15 cellular contexts compared by ENCODE assay signal in the genomic region with DNA sequence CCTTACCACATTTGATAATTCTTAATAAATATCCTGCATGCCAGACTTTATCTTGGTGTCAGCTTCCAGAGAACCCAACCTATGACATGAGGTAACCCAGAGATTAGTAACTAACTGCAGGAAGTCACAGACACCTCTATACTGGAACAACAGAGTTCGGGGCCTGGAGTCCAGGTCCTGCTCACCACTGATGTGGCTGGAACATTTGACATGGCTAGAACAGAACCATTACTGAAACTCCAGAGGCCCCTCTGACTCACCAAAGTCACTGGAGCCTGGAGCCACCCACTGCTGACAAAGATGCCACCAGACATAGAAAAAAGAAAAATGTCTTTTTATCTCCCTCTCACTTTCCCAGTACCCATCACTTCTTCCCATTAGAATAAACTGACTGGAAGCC.
DNase-seq lines count a peak whose midpoint lies in the region; ATAC-seq and TF ChIP-seq lines count a peak whose summit lies in the region.
"Had no signal": no experiment of that assay in that cellular context is flagged by ENCODE, and none has a peak within 500 bp of the region (broad histone marks: within the 10 kb centered on the region; RNA-seq: fewer than 3 reads in every experiment).

No MANE protein-coding gene starts in this region.

- no peak overlapping the region for H2AFZ ChIP-seq in OCI-LY7 (ENCODE audit: low read length)
- no peak overlapping the region for H2AFZ ChIP-seq in GM23338

- no peak overlapping the region for H3K27ac ChIP-seq in OCI-LY7 (ENCODE audit: low read depth, low read length, poor library complexity, severe bottlenecking)
- H3K27ac ChIP-seq in GM23338 (ENCODE audit: low read depth): no peak overlapping the region
- H3K27ac ChIP-seq: ascending aorta, dorsolateral prefrontal cortex, SJSA1, WERI-Rb-1 had no signal

- no TSS peak for BruUV-seq in OCI-LY7 (replicated peaks; lab: Mats Ljungman, UMichigan)

- H4K20me1 ChIP-seq in OCI-LY7 (ENCODE audit: insufficient read depth, low read length) (no peaks in the 10 kb centered on the region), GM23338 (replicated peaks; ENCODE audit: insufficient read depth) (no peaks in the 10 kb centered on the region)

- H3K79me2 ChIP-seq in OCI-LY7 (ENCODE audit: insufficient read depth, low read depth, low read length) (no peaks in the 10 kb centered on the region), GM23338 (replicated peaks; ENCODE audit: insufficient read depth) (no peaks in the 10 kb centered on the region)

- peaks cover 2% of the 10 kb centered on the region for H3K27me3 Mint-ChIP-seq in GM23338 (ENCODE audit: insufficient read depth, low read depth, poor library complexity)
- H3K27me3 Mint-ChIP-seq: CD4-positive, alpha-beta memory T cell; type B pancreatic cell had no signal

- no peaks in the 10 kb centered on the region for H3K36me3 Mint-ChIP-seq in GM23338 (ENCODE audit: low read depth)
- H3K36me3 Mint-ChIP-seq: CD4-positive, alpha-beta memory T cell; type B pancreatic cell had no signal

- peak; percentile 81 for ATAC-seq in GM18868 (IDR thresholded peaks at IDR 0.05; ENCODE audit: unreplicated experiment)
- ATAC-seq in HG02885 (IDR thresholded peaks at IDR 0.05; ENCODE audit: poor library complexity, unreplicated experiment): peak; percentile 67
- no peak for ATAC-seq in GM23338

- TF ChIP-seq CTCF in OCI-LY7 (conservative IDR thresholded peaks at IDR 0.05; ENCODE audit: low read length) (no peak), GM23338 (conservative IDR thresholded peaks at IDR 0.05; ENCODE audit: low read depth in 2 of 2) (no peak)

- POLR2A ChIA-PET in OCI-LY7 (lab: Charles Lee): no interaction called here

- H3K4me3 ChIP-seq in OCI-LY7 (ENCODE audit: low read depth, low read length, poor library complexity, severe bottlenecking) (no peak overlapping the region), GM23338 (no peak overlapping the region)
- H3K4me3 ChIP-seq: ascending aorta, dorsolateral prefrontal cortex, SJSA1 had no signal

- intact Hi-C loops in OCI-LY7 (cut with micrococcal nuclease; ENCODE audit: unreplicated experiment): no loop called here

- DNase-seq in activated CD4-positive, alpha-beta T cell treated with anti-CD3 and anti-CD28 coated beads, Interleukin-2, amount 50 U/mL, for 48 hours: peak; percentile 44 to 67
- peak; percentile 54 to 58 for DNase-seq in stimulated activated CD4-positive, alpha-beta T cell treated with anti-CD3 and anti-CD28 coated beads, Interleukin-2, amount 100 ng/mL, for 24 hours
- DNase-seq in OCI-LY7 (ENCODE audit: low spot score): no peak
- DNase-seq in GM23338 (ENCODE audit: low spot score): no peak
- no peak for DNase-seq in inferior parietal cortex (ENCODE audit: extremely low spot score)
- DNase-seq in AG20443 (ENCODE audit: low spot score): no peak
- DNase-seq: CD4-positive, alpha-beta memory T cell; dorsolateral prefrontal cortex; NCI-H510A treated with DMSO at 0.1 percent for 48 hours; WERI-Rb-1 had no signal

- H3K4me3 Mint-ChIP-seq in GM23338: no peak overlapping the region
- H3K4me3 Mint-ChIP-seq: CD4-positive, alpha-beta memory T cell; type B pancreatic cell had no signal

- H3K36me3 ChIP-seq in OCI-LY7 (ENCODE audit: insufficient read depth, low read length) (no peaks in the 10 kb centered on the region), GM23338 (ENCODE audit: insufficient read depth) (no peaks in the 10 kb centered on the region)
- H3K36me3 ChIP-seq: ascending aorta, SJSA1, WERI-Rb-1 had no signal

- no peaks in the 10 kb centered on the region for H3K9me3 ChIP-seq in OCI-LY7 (ENCODE audit: low read length)
- H3K9me3 ChIP-seq: ascending aorta, SJSA1 had no signal

- H3K4me1 Mint-ChIP-seq in GM23338: no peaks in the 10 kb centered on the region

- H3K27me3 ChIP-seq in GM23338 (ENCODE audit: insufficient read depth): no peaks in the 10 kb centered on the region
- H3K27me3 ChIP-seq: ascending aorta, SJSA1 had no signal

- H3K9me3 Mint-ChIP-seq in GM23338: no peaks in the 10 kb centered on the region; the same call in 2 of the 3 replicates
- H3K9me3 Mint-ChIP-seq: CD4-positive, alpha-beta memory T cell had no signal

- H3K9me2 ChIP-seq in OCI-LY7 (ENCODE audit: insufficient read depth, low read length) (no peaks in the 10 kb centered on the region), GM23338 (ENCODE audit: insufficient read depth) (no peaks in the 10 kb centered on the region)

- H3K4me1 ChIP-seq in OCI-LY7 (ENCODE audit: insufficient read depth, low read length, poor library complexity, severe bottlenecking) (no peaks in the 10 kb centered on the region), GM23338 (ENCODE audit: insufficient read depth) (no peaks in the 10 kb centered on the region)
- H3K4me1 ChIP-seq: ascending aorta, SJSA1 had no signal

- H3F3A ChIP-seq in GM23338 (replicated peaks; ENCODE audit: low read depth): no peaks in the 10 kb centered on the region

- H3K4me2 ChIP-seq in OCI-LY7 (ENCODE audit: low read length) (no peak overlapping the region), GM23338 (no peak overlapping the region)

- CTCF ChIA-PET in OCI-LY7 (lab: Charles Lee; ENCODE audit: unreplicated experiment): no interaction called here

- no peak overlapping the region for H3K27ac Mint-ChIP-seq in GM23338
- H3K27ac Mint-ChIP-seq: CD4-positive, alpha-beta memory T cell; type B pancreatic cell had no signal

TF ChIP-seq in GM23338, 12 proteins besides CTCF, POLR2A, EP300 and RAD21 (continues in another document):
- TF ChIP-seq CREB1 (CRISPR knock-in tag; IDR thresholded peaks at IDR 0.05; ENCODE audit: low read depth) (no peak), ZNF331 (CRISPR knock-in tag; IDR thresholded peaks at IDR 0.05; ENCODE audit: low read depth) (no peak), POLR2AphosphoS5 (IDR thresholded peaks at IDR 0.05; ENCODE audit: low read depth) (no peak), STAT1 (IDR thresholded peaks at IDR 0.05; ENCODE audit: unreplicated experiment) (no peak), EZH2 (IDR thresholded peaks at IDR 0.05; ENCODE audit: low read depth, unreplicated experiment) (no peak), ZNF114 (CRISPR knock-in tag; IDR thresholded peaks at IDR 0.05) (no peak)
- TF ChIP-seq, protein P1, sequence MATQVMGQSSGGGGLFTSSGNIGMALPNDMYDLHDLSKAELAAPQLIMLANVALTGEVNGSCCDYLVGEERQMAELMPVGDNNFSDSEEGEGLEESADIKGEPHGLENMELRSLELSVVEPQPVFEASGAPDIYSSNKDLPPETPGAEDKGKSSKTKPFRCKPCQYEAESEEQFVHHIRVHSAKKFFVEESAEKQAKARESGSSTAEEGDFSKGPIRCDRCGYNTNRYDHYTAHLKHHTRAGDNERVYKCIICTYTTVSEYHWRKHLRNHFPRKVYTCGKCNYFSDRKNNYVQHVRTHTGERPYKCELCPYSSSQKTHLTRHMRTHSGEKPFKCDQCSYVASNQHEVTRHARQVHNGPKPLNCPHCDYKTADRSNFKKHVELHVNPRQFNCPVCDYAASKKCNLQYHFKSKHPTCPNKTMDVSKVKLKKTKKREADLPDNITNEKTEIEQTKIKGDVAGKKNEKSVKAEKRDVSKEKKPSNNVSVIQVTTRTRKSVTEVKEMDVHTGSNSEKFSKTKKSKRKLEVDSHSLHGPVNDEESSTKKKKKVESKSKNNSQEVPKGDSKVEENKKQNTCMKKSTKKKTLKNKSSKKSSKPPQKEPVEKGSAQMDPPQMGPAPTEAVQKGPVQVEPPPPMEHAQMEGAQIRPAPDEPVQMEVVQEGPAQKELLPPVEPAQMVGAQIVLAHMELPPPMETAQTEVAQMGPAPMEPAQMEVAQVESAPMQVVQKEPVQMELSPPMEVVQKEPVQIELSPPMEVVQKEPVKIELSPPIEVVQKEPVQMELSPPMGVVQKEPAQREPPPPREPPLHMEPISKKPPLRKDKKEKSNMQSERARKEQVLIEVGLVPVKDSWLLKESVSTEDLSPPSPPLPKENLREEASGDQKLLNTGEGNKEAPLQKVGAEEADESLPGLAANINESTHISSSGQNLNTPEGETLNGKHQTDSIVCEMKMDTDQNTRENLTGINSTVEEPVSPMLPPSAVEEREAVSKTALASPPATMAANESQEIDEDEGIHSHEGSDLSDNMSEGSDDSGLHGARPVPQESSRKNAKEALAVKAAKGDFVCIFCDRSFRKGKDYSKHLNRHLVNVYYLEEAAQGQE (IDR thresholded peaks at IDR 0.05; ENCODE audit: unreplicated experiment): no peak

Comparison
In these comparisons a context has a peak if more than half of its experiments do, and no peak if none do; other contexts are left out.
1. DNase-seq: peak in activated CD4-positive, alpha-beta T cell treated with anti-CD3 and anti-CD28 coated beads, Interleukin-2, amount 50 U/mL, for 48 hours (2 of 2) and stimulated activated CD4-positive, alpha-beta T cell treated with anti-CD3 and anti-CD28 coated beads, Interleukin-2, amount 100 ng/mL, for 24 hours (2 of 2); none in OCI-LY7 (single experiment), GM23338 (single experiment), inferior parietal cortex (single experiment) and AG20443 (single experiment).